In the genomic region with DNA sequence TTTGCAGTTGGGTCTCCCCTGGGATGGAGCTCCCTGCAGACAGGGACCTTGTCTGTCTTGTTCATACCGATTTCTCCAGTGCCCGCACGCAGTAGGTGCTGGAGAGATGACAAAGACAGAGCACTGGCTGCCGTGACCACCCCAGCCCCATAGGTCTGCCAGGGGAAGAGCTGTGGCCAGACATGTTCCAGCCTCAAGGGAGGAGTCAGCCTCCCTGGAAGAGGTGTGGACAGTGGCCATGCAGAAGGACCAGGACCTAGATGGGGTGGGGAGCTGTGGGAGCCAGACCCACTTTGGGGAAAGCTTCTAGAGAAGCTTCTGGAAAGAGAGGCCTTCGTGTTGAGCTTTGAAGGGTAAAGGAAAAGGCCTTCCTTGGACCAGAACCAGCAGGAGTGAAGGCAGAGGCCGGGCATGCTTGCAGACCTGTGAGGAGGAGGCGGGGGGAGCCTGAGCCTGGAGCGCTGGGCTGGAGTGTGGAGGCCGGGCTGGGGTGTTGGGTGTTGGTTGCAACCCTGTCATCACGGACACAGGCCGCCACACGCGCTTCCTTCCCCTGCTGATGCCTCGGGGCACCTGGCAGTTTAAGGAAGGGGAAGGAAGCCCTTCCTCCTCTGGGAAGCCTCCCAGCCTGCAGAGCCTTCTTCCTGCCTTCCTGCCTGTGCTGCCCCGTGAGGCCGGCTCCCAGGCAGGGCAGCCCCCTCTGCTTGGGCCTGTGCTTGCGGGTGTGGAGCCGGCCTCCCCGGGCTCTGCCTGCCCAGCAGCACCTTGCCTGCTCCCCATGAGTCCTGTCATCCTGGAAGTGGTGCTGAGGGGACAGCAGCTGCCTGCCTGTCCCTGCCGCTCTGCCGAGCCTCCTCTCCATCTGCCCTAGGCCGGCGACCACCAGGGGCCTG, we compare ENCODE assay signal across 10 cellular contexts. TPM values are rescaled to one million over a fixed set of nuclear protein-coding genes. Genes with fewer than 3 reads are reported as not detected.
DNase-seq lines count a peak whose midpoint lies in the region; ATAC-seq, FAIRE-seq and TF ChIP-seq lines count a peak whose summit lies in the region.
"Had no signal": no experiment of that assay in that cellular context is flagged by ENCODE, and none has a peak within 500 bp of the region (broad histone marks: within the 10 kb centered on the region; RNA-seq: fewer than 3 reads in every experiment).

No MANE protein-coding gene starts in this region.

- TF ChIP-seq CTCF in A549 (IDR thresholded peaks at IDR 0.05) (no peak), HFFc6 (IDR thresholded peaks at IDR 0.05) (no peak), right lobe of liver (IDR thresholded peaks at IDR 0.05) (no peak)

- H3K9me3 Mint-ChIP-seq in HFFc6 = no peaks in the 10 kb centered on the region
- no peaks in the 10 kb centered on the region for H3K9me3 Mint-ChIP-seq in activated CD8-positive, alpha-beta T cell treated with anti-CD3 and anti-CD28 coated beads, Interleukin-2, amount 10 ng/mL, durations not matched to agents 7 days and 5 days (ENCODE audit: insufficient read depth)

- no peak for TF ChIP-seq POLR2A in A549 (IDR thresholded peaks at IDR 0.05; ENCODE audit: low read length)
- no peak for TF ChIP-seq POLR2A in right lobe of liver (IDR thresholded peaks at IDR 0.05)

- no peaks in the 10 kb centered on the region for H3K36me3 ChIP-seq in right lobe of liver

- no peak for FAIRE-seq in A549 (lab: Jason Lieb, UNC)

- H3K4me3 Mint-ChIP-seq in HFFc6 = no peak overlapping the region; the same call in 1 of the 2 replicates
- H3K4me3 Mint-ChIP-seq in activated CD8-positive, alpha-beta T cell treated with anti-CD3 and anti-CD28 coated beads, Interleukin-2, amount 10 ng/mL, durations not matched to agents 7 days and 5 days = no peak overlapping the region

- TF ChIP-seq EP300 in A549 (IDR thresholded peaks at IDR 0.05) = no peak

- H3K27ac ChIP-seq in A549 = peak overlapping the region; percentile 57 to 82; a peak in 4 of 6 replicates
- peak overlapping the region in 2 of 3 donors; percentile 37 to 43 for H3K27ac ChIP-seq in right lobe of liver

- ATAC-seq in A549 (peak; percentile 5 to 9; a peak in 4 of 6 replicates), right lobe of liver (peak; percentile 25 to 30 (median 28)), HG03135 (IDR thresholded peaks at IDR 0.05; ENCODE audit: unreplicated experiment) (no peak)
- no peak for ATAC-seq in activated CD8-positive, alpha-beta T cell treated with anti-CD3 and anti-CD28 coated beads, Interleukin-2, amount 10 ng/mL, durations not matched to agents 7 days and 5 days

- H3K36me3 Mint-ChIP-seq in HFFc6 (ENCODE audit: low read depth) = no peaks in the 10 kb centered on the region
- peaks cover 18% of the 10 kb centered on the region for H3K36me3 Mint-ChIP-seq in activated CD8-positive, alpha-beta T cell treated with anti-CD3 and anti-CD28 coated beads, Interleukin-2, amount 10 ng/mL, durations not matched to agents 7 days and 5 days (ENCODE audit: low read depth)

- DNase-seq in A549 (ENCODE audit: low read depth in 1 of 2, low spot score in 1 of 2) = no peak
- peak; percentile 39 for DNase-seq in HFFc6
- no peak for DNase-seq in activated CD8-positive, alpha-beta T cell treated with anti-CD3 and anti-CD28 coated beads, Interleukin-2, amount 10 ng/mL, durations not matched to agents 7 days and 5 days
- DNase-seq in right lobe of liver = peak in 2 of 3 donors; percentile 72 to 76
- DNase-seq in anterior cingulate cortex (lab: John Stamatoyannopoulos, UW) = no peak
- no peak for DNase-seq in GOT3 (lab: John Stamatoyannopoulos, UW)
- no peak for DNase-seq in HUDEP-2 (lab: John Stamatoyannopoulos, UW; ENCODE audit: unreplicated experiment in 76 of 76)
- DNase-seq: DND-41; stimulated activated CD4-positive, alpha-beta T cell treated with anti-CD3 and anti-CD28 coated beads, Interleukin-12 subunit alpha, Interleukin-12 subunit beta, amount 100 ng/mL, for 4 hours had no signal

- peaks cover 1% of the 10 kb centered on the region for H3K27me3 Mint-ChIP-seq in HFFc6 (ENCODE audit: insufficient read depth)
- no peaks in the 10 kb centered on the region for H3K27me3 Mint-ChIP-seq in activated CD8-positive, alpha-beta T cell treated with anti-CD3 and anti-CD28 coated beads, Interleukin-2, amount 10 ng/mL, durations not matched to agents 7 days and 5 days (ENCODE audit: low read depth)

- CTCF ChIA-PET in A549 (lab: Yijun Ruan, JAX) = interaction anchor here (1.0 to 24.4 kb wide), 8 partner anchors 10 to 272 kb away, joined by 3 to 667 read pairs (median 6); partner anchors contain the start of gene RELT
- CTCF ChIA-PET in activated CD8-positive, alpha-beta T cell treated with anti-CD3 and anti-CD28 coated beads, Interleukin-2, amount 10 ng/mL, durations not matched to agents 7 days and 5 days (lab: Charles Lee) = interaction anchor here (1.0 to 9.1 kb wide), 3 partner anchors 28 to 82 kb away, joined by 3 to 75 read pairs (median 18); partner anchors contain the start of gene ARHGEF17

- H3K4me3 ChIP-seq in A549 = no peak overlapping the region
- no peak overlapping the region for H3K4me3 ChIP-seq in right lobe of liver

- H3K27ac Mint-ChIP-seq in HFFc6 = peak overlapping the region; percentile 24; the same call in 1 of the 2 replicates
- peak overlapping the region; percentile 94 for H3K27ac Mint-ChIP-seq in activated CD8-positive, alpha-beta T cell treated with anti-CD3 and anti-CD28 coated beads, Interleukin-2, amount 10 ng/mL, durations not matched to agents 7 days and 5 days

- H3K4me1 Mint-ChIP-seq in HFFc6 (ENCODE audit: low read depth) = peaks cover 32% of the 10 kb centered on the region
- H3K4me1 Mint-ChIP-seq in activated CD8-positive, alpha-beta T cell treated with anti-CD3 and anti-CD28 coated beads, Interleukin-2, amount 10 ng/mL, durations not matched to agents 7 days and 5 days (ENCODE audit: low read depth) = peaks cover 66% of the 10 kb centered on the region

- WGBS in A549 (ENCODE audit: missing lambda C conversion rate) = 57% methylated on average over 22 of the region's 23 CpGs
- WGBS in right lobe of liver (ENCODE audit: insufficient coverage, low coverage, low lambda C conversion rate, missing lambda C conversion rate) = 75% methylated on average over 7 of the region's 23 CpGs

- no peak for TF ChIP-seq RAD21 in A549 (conservative IDR thresholded peaks at IDR 0.05 in 1 of 2, IDR thresholded peaks at IDR 0.05 in 1 of 2)

- intact Hi-C loops in right lobe of liver (cut with DNase I) = loop anchor here in 1 of 2 donors (10.0 kb wide), 1 partner anchor 94 kb away; no protein-coding TSS in a partner anchor

- H3K4me2 ChIP-seq in A549 = peak overlapping the region; percentile 57

- no peaks in the 10 kb centered on the region for H3K9me3 ChIP-seq in A549
- H3K9me3 ChIP-seq in right lobe of liver = no peaks in the 10 kb centered on the region

- no peaks in the 10 kb centered on the region for H3K27me3 ChIP-seq in right lobe of liver

- POLR2A ChIA-PET in A549 (lab: Yijun Ruan, JAX) = no interaction called here
- POLR2A ChIA-PET in activated CD8-positive, alpha-beta T cell treated with anti-CD3 and anti-CD28 coated beads, Interleukin-2, amount 10 ng/mL, durations not matched to agents 7 days and 5 days (lab: Charles Lee) = interaction anchor here (1.7 kb wide), 1 partner anchor 11 kb away, joined by 3 read pairs; no protein-coding TSS in a partner anchor

- H3K4me1 ChIP-seq in A549 = peaks cover 71% of the 10 kb centered on the region
- H3K4me1 ChIP-seq in right lobe of liver = peaks cover 0 to 8% (median 0%) of the 10 kb centered on the region in 4 donors

TF ChIP-seq in A549, 52 proteins besides CTCF, POLR2A, EP300 and RAD21:
- TF ChIP-seq CHD2 (IDR thresholded peaks at IDR 0.05; ENCODE audit: low read length, partially characterized antibody) = no peak
- TF ChIP-seq PHF8 (IDR thresholded peaks at IDR 0.05; ENCODE audit: borderline replicate concordance, low read depth) = no peak
- TF ChIP-seq CBX2 (IDR thresholded peaks at IDR 0.05; ENCODE audit: borderline replicate concordance, low read depth) = no peak
- 0 out of 2 replicates have a peak, but pooled peaks have one; percentile 7 for TF ChIP-seq POLR2AphosphoS2 (conservative IDR thresholded peaks at IDR 0.05; ENCODE audit: low read length)
- no peak for TF ChIP-seq JUN (IDR thresholded peaks at IDR 0.05)

RNA-seq across cellular contexts. Expression of gene RELT, which starts 12.3 kb away (rescaled TPM):
- polyA plus RNA-seq in A549 (2011; rRNA removed) (2.9 TPM in 2 replicates), A549 (2017; fragmentation: RNase III; extraction: RNeasy Plus Mini Kit Qiagen cat#74134 plus additional on column Dnase treatment) (5.1 to 6.3 TPM (median 5.2 TPM) in 3 replicates)
- polyA plus RNA-seq in A549 (2012; cell fraction: cytosol; rRNA removed) = 7.0 and 8.7 TPM in 2 replicates
- polyA plus RNA-seq in A549 (2012; cell fraction: nucleus; rRNA removed) = 35.5 and 39.3 TPM in 2 replicates
- 3.7 and 4.5 TPM in 2 replicates for polyA minus RNA-seq in A549 (2011; rRNA and poly(A)+ RNA removed)
- 1 to 10 TPM; 6.2 to 7.7 (median 7.0) TPM for total RNA-seq in HFFc6 (2021; fragmentation: NEBNext Ultra II Directional; extraction: Animal tissue kit (Norgen Biotek cat#: 25700))
- 10 to 100 TPM; 28.6 to 33.2 TPM for total RNA-seq in activated CD8-positive, alpha-beta T cell treated with anti-CD3 and anti-CD28 coated beads, Interleukin-2, amount 10 ng/mL, durations not matched to agents 7 days and 5 days
- total RNA-seq in right lobe of liver = 1 to 10 TPM in 5 of 6 experiments, under 1 TPM in 1; 0.81 to 5.4 (median 1.6) TPM

Comparison
In these comparisons a context has a peak if more than half of its experiments do, and no peak if none do; other contexts are left out.
1. ATAC-seq: peak in A549 (2 of 2) and right lobe of liver (4 of 4); none in activated CD8-positive, alpha-beta T cell treated with anti-CD3 and anti-CD28 coated beads, Interleukin-2, amount 10 ng/mL, durations not matched to agents 7 days and 5 days (single experiment) and HG03135 (single experiment).
2. DNase-seq: peak in HFFc6 (single experiment) and right lobe of liver (2 of 3); none in A549 (0 of 2), activated CD8-positive, alpha-beta T cell treated with anti-CD3 and anti-CD28 coated beads, Interleukin-2, amount 10 ng/mL, durations not matched to agents 7 days and 5 days (single experiment), anterior cingulate cortex (0 of 58), GOT3 (single experiment) and HUDEP-2 (0 of 76).